Comparison of ENCODE assay signal across 8 cellular contexts in genomic region chr11:42770444-42771065, GRCh38.
DNase-seq lines count a peak whose midpoint lies in the region; ATAC-seq and TF ChIP-seq lines count a peak whose summit lies in the region.
"Had no signal": no experiment of that assay in that cellular context is flagged by ENCODE, and none has a peak within 500 bp of the region (broad histone marks: within the 10 kb centered on the region; RNA-seq: fewer than 3 reads in every experiment).

No MANE protein-coding gene starts in this region.

- no peaks in the 10 kb centered on the region for H3K27me3 ChIP-seq in endodermal cell (ENCODE audit: control insufficient read depth, insufficient read depth, low read length, poor library complexity, severe bottlenecking)
- H3K27me3 ChIP-seq: SJSA1 had no signal

- peaks cover 14% of the 10 kb centered on the region for H3K4me1 Mint-ChIP-seq in endodermal cell
- H3K4me1 Mint-ChIP-seq in progenitor cell of endocrine pancreas (ENCODE audit: low read depth): peaks cover 14% of the 10 kb centered on the region
- no peaks in the 10 kb centered on the region for H3K4me1 Mint-ChIP-seq in activated naive CD8-positive, alpha-beta T cell treated with anti-CD3 and anti-CD28 coated beads, Interleukin-2, amount 50 U/mL, for 24 hours

- H3K27ac ChIP-seq in endodermal cell (ENCODE audit: low read depth, low read length): no peak overlapping the region
- H3K27ac ChIP-seq: SJSA1 had no signal

- DNase-seq in GM10266 (ENCODE audit: extremely low spot score): peak; percentile 31
- DNase-seq in NB4 (ENCODE audit: low read depth): peak; percentile 38
- peak; percentile 69 for DNase-seq in endodermal cell
- no peak for DNase-seq in progenitor cell of endocrine pancreas (ENCODE audit: low spot score, unreplicated experiment)
- no peak for DNase-seq in activated naive CD8-positive, alpha-beta T cell treated with anti-CD3 and anti-CD28 coated beads, Interleukin-2, amount 50 U/mL, for 24 hours

- TF ChIP-seq CTCF in GM10266 (IDR thresholded peaks at IDR 0.05; ENCODE audit: control insufficient read depth, insufficient read depth, low read depth, missing control alignments): peak; percentile 65
- TF ChIP-seq CTCF in NB4 (IDR thresholded peaks at IDR 0.05; ENCODE audit: low read depth, low read length): peak; percentile 72
- peak; percentile 91 for TF ChIP-seq CTCF in endodermal cell (conservative IDR thresholded peaks at IDR 0.05)
- peak; percentile 82 for TF ChIP-seq CTCF in progenitor cell of endocrine pancreas (IDR thresholded peaks at IDR 0.05; ENCODE audit: unreplicated experiment)

- H3K4me3 ChIP-seq in NB4 (ENCODE audit: low read depth, low read length) (no peak overlapping the region), endodermal cell (ENCODE audit: low read length) (no peak overlapping the region)
- H3K4me3 ChIP-seq: SJSA1 had no signal

- H3K9ac ChIP-seq in endodermal cell (ENCODE audit: extremely low read depth, low read length, poor library complexity, severe bottlenecking): no peak overlapping the region

- H3K4me3 Mint-ChIP-seq in endodermal cell: no peak overlapping the region
- H3K4me3 Mint-ChIP-seq in progenitor cell of endocrine pancreas (ENCODE audit: low read depth): no peak overlapping the region
- H3K4me3 Mint-ChIP-seq in activated naive CD8-positive, alpha-beta T cell treated with anti-CD3 and anti-CD28 coated beads, Interleukin-2, amount 50 U/mL, for 24 hours: no peak overlapping the region

- TF ChIP-seq POLR2A in NB4 (IDR thresholded peaks at IDR 0.05; ENCODE audit: extremely low read depth, insufficient read length): no peak

- no peaks in the 10 kb centered on the region for H3K9me3 ChIP-seq in endodermal cell (ENCODE audit: control insufficient read depth, low read length)
- H3K9me3 ChIP-seq: SJSA1 had no signal

- H3K4me1 ChIP-seq in endodermal cell (ENCODE audit: control insufficient read depth, insufficient read depth, low read length): no peaks in the 10 kb centered on the region
- H3K4me1 ChIP-seq: SJSA1 had no signal

- no peaks in the 10 kb centered on the region for H3K36me3 ChIP-seq in endodermal cell (ENCODE audit: control insufficient read depth, insufficient read depth, low read length)
- H3K36me3 ChIP-seq: SJSA1 had no signal

- H3K9me3 Mint-ChIP-seq in endodermal cell: no peaks in the 10 kb centered on the region
- H3K9me3 Mint-ChIP-seq in progenitor cell of endocrine pancreas (ENCODE audit: low read depth): peaks cover 3% of the 10 kb centered on the region
- peaks cover 4% of the 10 kb centered on the region for H3K9me3 Mint-ChIP-seq in activated naive CD8-positive, alpha-beta T cell treated with anti-CD3 and anti-CD28 coated beads, Interleukin-2, amount 50 U/mL, for 24 hours

- H3K36me3 Mint-ChIP-seq in endodermal cell (ENCODE audit: low read depth) (no peaks in the 10 kb centered on the region), progenitor cell of endocrine pancreas (ENCODE audit: insufficient read depth) (no peaks in the 10 kb centered on the region)
- H3K36me3 Mint-ChIP-seq in activated naive CD8-positive, alpha-beta T cell treated with anti-CD3 and anti-CD28 coated beads, Interleukin-2, amount 50 U/mL, for 24 hours (ENCODE audit: low read depth): no peaks in the 10 kb centered on the region

- H3K27me3 Mint-ChIP-seq in endodermal cell (ENCODE audit: insufficient read depth): peaks cover 3% of the 10 kb centered on the region
- H3K27me3 Mint-ChIP-seq in progenitor cell of endocrine pancreas: no peaks in the 10 kb centered on the region
- H3K27me3 Mint-ChIP-seq in activated naive CD8-positive, alpha-beta T cell treated with anti-CD3 and anti-CD28 coated beads, Interleukin-2, amount 50 U/mL, for 24 hours: no peaks in the 10 kb centered on the region

- ATAC-seq in GM21390 (IDR thresholded peaks at IDR 0.05; ENCODE audit: unreplicated experiment) (peak; percentile 77), GM21528 (IDR thresholded peaks at IDR 0.05; ENCODE audit: low FRiP score, unreplicated experiment) (no peak)
- no peak for ATAC-seq in activated naive CD8-positive, alpha-beta T cell treated with anti-CD3 and anti-CD28 coated beads, Interleukin-2, amount 50 U/mL, for 24 hours

- no CpG with 5 or more reads among the region's 1 CpG for WGBS in endodermal cell (ENCODE audit: insufficient coverage in 1 of 2, insufficient read length in 1 of 2), 2 experiments

- no peak overlapping the region for H3K27ac Mint-ChIP-seq in endodermal cell
- no peak overlapping the region for H3K27ac Mint-ChIP-seq in progenitor cell of endocrine pancreas
- no peak overlapping the region for H3K27ac Mint-ChIP-seq in activated naive CD8-positive, alpha-beta T cell treated with anti-CD3 and anti-CD28 coated beads, Interleukin-2, amount 50 U/mL, for 24 hours

Comparison
In these comparisons a context has a peak if more than half of its experiments do, and no peak if none do; other contexts are left out.
1. DNase-seq: peak in GM10266 (single experiment), NB4 (single experiment) and endodermal cell (single experiment); none in progenitor cell of endocrine pancreas (single experiment) and activated naive CD8-positive, alpha-beta T cell treated with anti-CD3 and anti-CD28 coated beads, Interleukin-2, amount 50 U/mL, for 24 hours (single experiment).
2. Peak in every context shown above with its lines, with median percentiles within 50 percentile points of each other: CTCF ChIP-seq.